Comparison of ENCODE assay signal across 19 cellular contexts in the genomic region with DNA sequence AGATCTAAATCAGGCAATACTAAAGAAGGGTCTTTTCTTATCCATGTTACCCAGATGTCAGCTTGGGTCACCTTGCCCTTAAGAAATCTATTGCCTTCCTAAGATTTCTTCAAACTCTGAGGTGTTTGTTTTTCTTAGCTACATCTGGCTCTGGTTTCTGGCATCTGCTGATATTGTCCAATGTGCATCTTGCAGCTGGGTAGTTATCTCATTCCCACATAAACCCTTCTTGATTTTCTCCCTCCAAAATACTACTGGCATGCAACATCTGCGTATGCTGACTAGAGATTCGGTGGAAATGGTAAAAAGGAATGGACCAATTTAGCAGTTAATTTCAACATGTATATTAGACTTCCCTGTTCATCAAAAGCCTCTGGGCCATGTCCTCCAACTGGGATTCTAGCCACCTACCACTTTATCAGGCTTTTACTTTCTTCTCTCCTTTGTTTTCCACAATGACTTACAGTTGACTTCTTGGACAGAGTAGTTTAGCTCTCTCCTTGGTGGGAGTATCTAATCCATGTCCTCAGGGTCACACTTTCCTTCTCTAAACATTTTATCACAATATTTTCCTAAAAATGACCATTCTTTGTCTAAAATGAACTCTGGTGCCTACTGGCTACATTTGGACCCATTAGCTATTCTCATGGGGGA.
DNase-seq lines count a peak whose midpoint lies in the region; ATAC-seq, FAIRE-seq and TF ChIP-seq lines count a peak whose summit lies in the region.
"Had no signal": no experiment of that assay in that cellular context is flagged by ENCODE, and none has a peak within 500 bp of the region (broad histone marks: within the 10 kb centered on the region; RNA-seq: fewer than 3 reads in every experiment).

No MANE protein-coding gene starts in this region.

- H3K27ac ChIP-seq in heart right ventricle (peak overlapping the region in 4 of 10 donors; percentile 13 to 42 (median 34)), endothelial cell of umbilical vein (ENCODE audit: insufficient read depth, low read depth, low read length) (no peak overlapping the region)
- H3K27ac ChIP-seq: A549, C4-2B, GM23248 had no signal

- POLR2A ChIA-PET in endothelial cell of umbilical vein (lab: Charles Lee): no interaction called here

- H3K9ac ChIP-seq in endothelial cell of umbilical vein (replicated peaks; ENCODE audit: extremely low read depth, insufficient read depth, low read length): no peak overlapping the region
- H3K9ac ChIP-seq: GM23248 had no signal

- H3K27me3 ChIP-seq in heart right ventricle: no peaks in the 10 kb centered on the region
- no peaks in the 10 kb centered on the region for H3K27me3 ChIP-seq in endothelial cell of umbilical vein (ENCODE audit: control insufficient read depth in 2 of 2, insufficient read depth in 2 of 2, low read length in 2 of 2)
- H3K27me3 ChIP-seq: BE2C had no signal

- no peaks in the 10 kb centered on the region for H3K4me1 Mint-ChIP-seq in HFFc6 (ENCODE audit: low read depth)
- H3K4me1 Mint-ChIP-seq: CD4-positive, alpha-beta memory T cell had no signal

- peaks cover under 1% of the 10 kb centered on the region; the same call in 1 of the 2 replicates for H3K9me3 Mint-ChIP-seq in HFFc6
- H3K9me3 Mint-ChIP-seq: CD4-positive, alpha-beta memory T cell had no signal

- CTCF ChIA-PET in endothelial cell of umbilical vein (lab: Charles Lee): interaction anchor here (0.9 to 1.9 kb wide), 4 partner anchors 9 to 26 kb away, joined by 3 to 5 read pairs (median 4); no protein-coding TSS in a partner anchor

- H4K20me1 ChIP-seq in endothelial cell of umbilical vein (replicated peaks; ENCODE audit: control insufficient read depth, extremely low read depth, insufficient read depth, low read length): no peaks in the 10 kb centered on the region

- no peak overlapping the region for H3K4me2 ChIP-seq in endothelial cell of umbilical vein (ENCODE audit: insufficient read depth, low read length)
- H3K4me2 ChIP-seq: A549 had no signal

- H3K36me3 ChIP-seq in heart right ventricle (no peaks in the 10 kb centered on the region), endothelial cell of umbilical vein (ENCODE audit: control insufficient read depth in 2 of 2, extremely low read depth in 1 of 2, insufficient read depth in 2 of 2, low read length in 2 of 2) (no peaks in the 10 kb centered on the region)
- H3K36me3 ChIP-seq: BE2C had no signal

- intact Hi-C loops in heart right ventricle (cut with DNase I) (loop anchor here in 1 of 10 donors (5.0 kb wide), 1 partner anchor 1942 kb away; no protein-coding TSS in a partner anchor), left cardiac atrium (cut with DNase I) (no loop called here), endothelial cell of umbilical vein (cut with micrococcal nuclease) (no loop called here), left ventricle myocardium superior (cut with micrococcal nuclease) (no loop called here)

- H3K79me2 ChIP-seq in endothelial cell of umbilical vein (ENCODE audit: control insufficient read depth, insufficient read depth, low read length): no peaks in the 10 kb centered on the region

- dilution Hi-C loops in endothelial cell of umbilical vein (cut with MboI; ENCODE audit: extremely low pct_ligation_motif_present, low sequenced_read_pairs): no loop called here

- TF ChIP-seq POLR2A in endothelial cell of umbilical vein (IDR thresholded peaks at IDR 0.05; ENCODE audit: low read depth, low read length): no peak

- no peak for TF ChIP-seq CTCF in heart right ventricle (IDR thresholded peaks at IDR 0.05)
- no peak for TF ChIP-seq CTCF in endothelial cell of umbilical vein (IDR thresholded peaks at IDR 0.05; ENCODE audit: extremely low read depth in 1 of 2, insufficient read depth in 1 of 2, low read depth in 1 of 2, low read length in 2 of 2)
- no peak for TF ChIP-seq CTCF in HFFc6 (IDR thresholded peaks at IDR 0.05)

- H3K4me1 ChIP-seq in heart right ventricle: peaks cover 0 to 8% (median 0%) of the 10 kb centered on the region in 9 donors
- H3K4me1 ChIP-seq in endothelial cell of umbilical vein (ENCODE audit: control insufficient read depth, extremely low read depth, insufficient read depth, low read length): no peaks in the 10 kb centered on the region
- H3K4me1 ChIP-seq: A549, BE2C had no signal

- no peak overlapping the region for H3K27ac Mint-ChIP-seq in HFFc6

- ATAC-seq in heart right ventricle: peak in 5 of 8 donors; percentile 49 to 79 (median 69)
- no peak for ATAC-seq in left cardiac atrium
- peak; percentile 79 for ATAC-seq in left ventricle myocardium superior
- no peak for ATAC-seq in HG03571 (IDR thresholded peaks at IDR 0.05; ENCODE audit: unreplicated experiment)
- ATAC-seq: A549, GM12878, HCT116, HepG2 had no signal

- BruUV-seq in endothelial cell of umbilical vein (replicated peaks; lab: Mats Ljungman, UMichigan): no TSS peak

- no peak overlapping the region for H3K4me3 ChIP-seq in heart right ventricle
- H3K4me3 ChIP-seq in endothelial cell of umbilical vein (replicated peaks in 1 of 3; ENCODE audit: insufficient read depth in 1 of 3, low read depth in 1 of 3, low read length in 3 of 3): no peak overlapping the region
- H3K4me3 ChIP-seq: A549, GM12878, GM23248 had no signal

- WGBS in heart right ventricle, 2 donors: 66 to 72% methylated on average over 2 of the region's 2 CpGs

- H2AFZ ChIP-seq in endothelial cell of umbilical vein (ENCODE audit: low read depth, low read length): no peak overlapping the region
- H2AFZ ChIP-seq: GM23248 had no signal

- H3K4me3 Mint-ChIP-seq in HFFc6: no peak overlapping the region
- H3K4me3 Mint-ChIP-seq: CD4-positive, alpha-beta memory T cell had no signal

- H3K9me3 ChIP-seq in heart right ventricle (no peaks in the 10 kb centered on the region), endothelial cell of umbilical vein (replicated peaks; ENCODE audit: control insufficient read depth, insufficient read depth, low read length) (no peaks in the 10 kb centered on the region)
- H3K9me3 ChIP-seq: A549, BE2C had no signal

- no peaks in the 10 kb centered on the region; the same call in 1 of the 2 replicates for H3K27me3 Mint-ChIP-seq in HFFc6 (ENCODE audit: insufficient read depth)

- H3K36me3 Mint-ChIP-seq in HFFc6 (ENCODE audit: low read depth): no peaks in the 10 kb centered on the region
- H3K36me3 Mint-ChIP-seq: CD4-positive, alpha-beta memory T cell had no signal

- peak; percentile 52 for FAIRE-seq in endothelial cell of umbilical vein (lab: Jason Lieb, UNC)
- FAIRE-seq: A549, GM12878, GM18507, H54, HepG2, HTR-8/SVneo had no signal

- no peaks in the 10 kb centered on the region for H3K9me1 ChIP-seq in endothelial cell of umbilical vein (replicated peaks; ENCODE audit: control insufficient read depth, extremely low read depth, insufficient read depth, low read length)

- no peak for DNase-seq in heart right ventricle
- DNase-seq in left cardiac atrium: no peak
- no peak for DNase-seq in endothelial cell of umbilical vein (ENCODE audit: low read depth, low spot score)
- DNase-seq in left ventricle myocardium superior: no peak
- DNase-seq in A172 (ENCODE audit: low spot score): no peak
- no peak for DNase-seq in HFFc6
- DNase-seq: BE2C; CD4-positive, alpha-beta memory T cell; DMS79; GM23248 had no signal

TF ChIP-seq in endothelial cell of umbilical vein, 7 proteins besides CTCF, POLR2A, EP300 and RAD21:
- TF ChIP-seq FOS (IDR thresholded peaks at IDR 0.05; ENCODE audit: borderline replicate concordance, insufficient read depth, low read length) (no peak), MYC (IDR thresholded peaks at IDR 0.05; ENCODE audit: low read depth, low read length) (no peak), GATA2 (IDR thresholded peaks at IDR 0.05; ENCODE audit: insufficient read depth, insufficient read length, low read depth, low read length) (no peak), EZH2 (IDR thresholded peaks at IDR 0.05; ENCODE audit: borderline replicate concordance, low read depth, low read length, severe bottlenecking) (no peak), POLR2AphosphoS5 (IDR thresholded peaks at IDR 0.05; ENCODE audit: insufficient read depth, low read depth, low read length) (no peak), JUN (IDR thresholded peaks at IDR 0.05; ENCODE audit: borderline replicate concordance, insufficient read depth, insufficient read length, low read depth) (no peak)
- TF ChIP-seq, protein P1, sequence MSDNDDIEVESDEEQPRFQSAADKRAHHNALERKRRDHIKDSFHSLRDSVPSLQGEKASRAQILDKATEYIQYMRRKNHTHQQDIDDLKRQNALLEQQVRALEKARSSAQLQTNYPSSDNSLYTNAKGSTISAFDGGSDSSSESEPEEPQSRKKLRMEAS (IDR thresholded peaks at IDR 0.05; ENCODE audit: insufficient read depth, insufficient read length): no peak

Comparison
In these comparisons a context has a peak if more than half of its experiments do, and no peak if none do; other contexts are left out.
1. ATAC-seq: peak in heart right ventricle (5 of 8) and left ventricle myocardium superior (single experiment); none in left cardiac atrium (0 of 2) and HG03571 (single experiment).